23 cellular contexts compared by ENCODE assay signal in the genomic region with DNA sequence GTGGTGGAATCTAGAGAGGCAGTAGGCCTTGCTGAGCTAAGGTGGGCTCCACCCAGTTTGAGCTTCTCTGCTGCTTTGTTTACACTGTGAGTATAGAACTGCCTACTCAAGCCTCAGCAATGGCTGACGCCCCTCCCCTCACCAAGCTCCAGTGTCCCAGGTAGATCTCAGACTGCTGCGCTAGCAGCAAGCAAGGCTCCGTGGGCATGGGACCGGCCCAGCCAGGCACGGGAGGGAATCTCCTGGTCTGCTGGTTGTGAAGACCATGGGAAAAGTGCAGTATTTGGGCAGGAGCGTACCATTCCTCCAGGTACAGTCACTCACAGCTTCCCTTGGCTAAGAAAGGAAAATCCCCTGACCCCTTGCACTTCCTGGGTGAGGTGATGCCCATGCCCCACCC.
"Had no signal": no experiment of that assay in that cellular context is flagged by ENCODE, and none has a peak within 500 bp of the region (broad histone marks: within the 10 kb centered on the region; RNA-seq: fewer than 3 reads in every experiment).

No MANE protein-coding gene starts in this region.

- H3K36me3 ChIP-seq: colonic mucosa, esophagus muscularis mucosa, esophagus squamous epithelium, gastrocnemius medialis, gastroesophageal sphincter, heart left ventricle, heart right ventricle had no signal

- H3K27me3 ChIP-seq: colonic mucosa, esophagus muscularis mucosa, esophagus squamous epithelium, foreskin keratinocyte, gastrocnemius medialis, gastroesophageal sphincter, heart left ventricle, heart right ventricle had no signal

- ATAC-seq: effector memory CD8-positive, alpha-beta T cell; esophagus mucosa; foreskin keratinocyte; gastrocnemius medialis; gastroesophageal sphincter; heart left ventricle; heart right ventricle had no signal

- H3K4me3 ChIP-seq: colonic mucosa, coronary artery, esophagus muscularis mucosa, esophagus squamous epithelium, gastrocnemius medialis, gastroesophageal sphincter, heart left ventricle, heart right ventricle had no signal

- DNase-seq: colonic mucosa; cortex of kidney; dermis blood vessel endothelial cell; effector CD4-positive, alpha-beta T cell; effector CD8-positive, alpha-beta T cell; effector memory CD4-positive, alpha-beta T cell; effector memory CD8-positive, alpha-beta T cell; endodermal cell; erythroblast; esophagus squamous epithelium; foreskin fibroblast; foreskin keratinocyte; foreskin melanocyte; gastrocnemius medialis; glutamatergic neuron; head of caudate nucleus; heart right ventricle had no signal

- H3K9me3 ChIP-seq: colonic mucosa, esophagus muscularis mucosa, gastrocnemius medialis had no signal

- H3K27ac ChIP-seq: colonic mucosa, coronary artery, epithelial cell of prostate, esophagus muscularis mucosa, esophagus squamous epithelium, foreskin keratinocyte, gastrocnemius medialis, gastroesophageal sphincter, heart left ventricle, heart right ventricle had no signal

- H3K4me1 ChIP-seq: colonic mucosa, esophagus muscularis mucosa, esophagus squamous epithelium, foreskin keratinocyte, gastrocnemius medialis, gastroesophageal sphincter, heart left ventricle, heart right ventricle had no signal
